In genomic region chr20:49270736-49271135, GRCh38 we compare ENCODE assay signal across 22 cellular contexts. TPM values are rescaled to one million over a fixed set of nuclear protein-coding genes. Genes with fewer than 3 reads are reported as not detected.
DNase-seq lines count a peak whose midpoint lies in the region; ATAC-seq, FAIRE-seq and TF ChIP-seq lines count a peak whose summit lies in the region.
"Had no signal": no experiment of that assay in that cellular context is flagged by ENCODE, and none has a peak within 500 bp of the region (broad histone marks: within the 10 kb centered on the region; RNA-seq: fewer than 3 reads in every experiment).

No MANE protein-coding gene starts in this region.

- no peaks in the 10 kb centered on the region for H3K9me3 ChIP-seq in astrocyte (ENCODE audit: insufficient read depth, low read depth, low read length)
- H3K9me3 ChIP-seq in neutrophil = no peaks in the 10 kb centered on the region
- H3K9me3 ChIP-seq in upper lobe of left lung = no peaks in the 10 kb centered on the region
- H3K9me3 ChIP-seq: colonic mucosa, gastroesophageal sphincter, left ventricle myocardium inferior, ovary had no signal

- peak overlapping the region; percentile 75 to 87 for H3K4me3 Mint-ChIP-seq in activated T-cell treated with anti-CD3 and anti-CD28 coated beads, Interleukin-2, amount 50 U/mL, for 72 hours
- peak overlapping the region; percentile 92 for H3K4me3 Mint-ChIP-seq in astrocyte (ENCODE audit: unreplicated experiment)

- H3K36me3 Mint-ChIP-seq in activated T-cell treated with anti-CD3 and anti-CD28 coated beads, Interleukin-2, amount 50 U/mL, for 72 hours (ENCODE audit: insufficient read depth in 2 of 2) = peaks cover 38 to 67% of the 10 kb centered on the region in 2 donors
- H3K36me3 Mint-ChIP-seq in astrocyte (ENCODE audit: low read depth, unreplicated experiment) = peaks cover 39% of the 10 kb centered on the region

- TF ChIP-seq CTCF in astrocyte (IDR thresholded peaks at IDR 0.05; ENCODE audit: insufficient read depth, low read depth, low read length) = no peak
- no peak for TF ChIP-seq CTCF in neutrophil (IDR thresholded peaks at IDR 0.05)
- TF ChIP-seq CTCF in upper lobe of left lung (IDR thresholded peaks at IDR 0.05) = no peak

- H3K27ac ChIP-seq in astrocyte (ENCODE audit: low read depth, low read length) = no peak overlapping the region
- H3K27ac ChIP-seq in neutrophil = peak overlapping the region; percentile 14
- peak overlapping the region in 2 of 4 donors; percentile 17 to 24 for H3K27ac ChIP-seq in upper lobe of left lung
- H3K27ac ChIP-seq: colonic mucosa, epithelial cell of prostate, gastroesophageal sphincter, left ventricle myocardium inferior, ovary had no signal

- H3K4me1 Mint-ChIP-seq in activated T-cell treated with anti-CD3 and anti-CD28 coated beads, Interleukin-2, amount 50 U/mL, for 72 hours (ENCODE audit: low read depth) = peaks cover 90% of the 10 kb centered on the region
- peaks cover 40% of the 10 kb centered on the region for H3K4me1 Mint-ChIP-seq in astrocyte (ENCODE audit: low read depth, unreplicated experiment)

- WGBS in upper lobe of left lung, 2 donors = 84 to 86% methylated on average over 5 of the region's 5 CpGs

- TF ChIP-seq EP300 in upper lobe of left lung (IDR thresholded peaks at IDR 0.05) = no peak

- H3K4me1 ChIP-seq in astrocyte (ENCODE audit: insufficient read depth, low read length) (peaks cover 1% of the 10 kb centered on the region), neutrophil (ENCODE audit: control insufficient read depth in 1 of 2, insufficient read depth in 1 of 2, low read depth in 1 of 2, low read length in 1 of 2) (peaks cover 44 to 45% of the 10 kb centered on the region in 2 experiments), upper lobe of left lung (peaks cover 59 to 80% (median 71%) of the 10 kb centered on the region in 4 donors)
- H3K4me1 ChIP-seq: colonic mucosa had no signal

- H3K27ac Mint-ChIP-seq in activated T-cell treated with anti-CD3 and anti-CD28 coated beads, Interleukin-2, amount 50 U/mL, for 72 hours = peak overlapping the region; percentile 67
- no peak overlapping the region for H3K27ac Mint-ChIP-seq in astrocyte (ENCODE audit: unreplicated experiment)

- no peak for TF ChIP-seq POLR2A in upper lobe of left lung (IDR thresholded peaks at IDR 0.05)

- H3K79me2 ChIP-seq in astrocyte (ENCODE audit: insufficient read depth, low read length) = peaks cover 86% of the 10 kb centered on the region

- peaks cover 84% of the 10 kb centered on the region for H4K20me1 ChIP-seq in astrocyte (ENCODE audit: insufficient read depth, low read length)

- no peak overlapping the region for H3K9ac ChIP-seq in astrocyte (ENCODE audit: low read length)

- H3K27me3 Mint-ChIP-seq in activated T-cell treated with anti-CD3 and anti-CD28 coated beads, Interleukin-2, amount 50 U/mL, for 72 hours (ENCODE audit: low read depth) = no peaks in the 10 kb centered on the region
- H3K27me3 Mint-ChIP-seq in astrocyte (ENCODE audit: low read depth, unreplicated experiment) = no peaks in the 10 kb centered on the region

- H3K9me3 Mint-ChIP-seq in activated T-cell treated with anti-CD3 and anti-CD28 coated beads, Interleukin-2, amount 50 U/mL, for 72 hours = peaks cover 0 to 3% of the 10 kb centered on the region in 2 donors
- H3K9me3 Mint-ChIP-seq in astrocyte (ENCODE audit: unreplicated experiment) = peaks cover 1% of the 10 kb centered on the region

- FAIRE-seq in HTR-8/SVneo (lab: Jason Lieb, UNC) (peak; percentile 28), astrocyte (lab: Jason Lieb, UNC) (no peak)
- FAIRE-seq: D721Med, GM12892 had no signal

- DNase-seq in activated T-cell treated with anti-CD3 and anti-CD28 coated beads, Interleukin-2, amount 50 U/mL, for 72 hours = no peak
- DNase-seq in activated T-cell treated with anti-CD3 and anti-CD28 coated beads, Interleukin-2, amount 50 U/mL, for 1 hour = no peak
- DNase-seq in HTR-8/SVneo (ENCODE audit: insufficient read length, low spot score) = no peak
- no peak for DNase-seq in astrocyte (ENCODE audit: low read depth)
- DNase-seq in cerebellar cortex (ENCODE audit: low spot score) = no peak
- DNase-seq in upper lobe of left lung = no peak
- no peak for DNase-seq in cortex of kidney (lab: John Stamatoyannopoulos, UW)
- DNase-seq: activated CD4-positive, CD25-positive, alpha-beta regulatory T cell treated with anti-CD3 and anti-CD28 coated beads, Interleukin-2, amount 50 U/mL, for 72 hours; colonic mucosa; GDM1; left ventricle myocardium inferior; NCI-H2081; NCI-H510A treated with DMSO at 0.1 percent for 48 hours; ovary; SHP77; stimulated activated CD4-positive, alpha-beta T cell treated with anti-CD3 and anti-CD28 coated beads, Interleukin-1b, Interleukin-23, amount 100 ng/mL, for 48 hours had no signal

- H2AFZ ChIP-seq in astrocyte (ENCODE audit: low read depth, low read length) = no peak overlapping the region

- H3K27me3 ChIP-seq in astrocyte (ENCODE audit: insufficient read depth, low read length) (no peaks in the 10 kb centered on the region), neutrophil (no peaks in the 10 kb centered on the region), upper lobe of left lung (no peaks in the 10 kb centered on the region)
- H3K27me3 ChIP-seq: colonic mucosa, gastroesophageal sphincter, ovary had no signal

- peak in 1 of 2 donors; percentile 6 for ATAC-seq in activated T-cell treated with anti-CD3 and anti-CD28 coated beads, Interleukin-2, amount 50 U/mL, for 72 hours (replicated peaks in 1 of 2)
- no peak for ATAC-seq in upper lobe of left lung (ENCODE audit: low FRiP score in 2 of 2)
- ATAC-seq: gastroesophageal sphincter, sciatic nerve had no signal

- H3K36me3 ChIP-seq in astrocyte (ENCODE audit: insufficient read depth, low read length) = peaks cover 48% of the 10 kb centered on the region
- peaks cover 74% of the 10 kb centered on the region for H3K36me3 ChIP-seq in neutrophil
- H3K36me3 ChIP-seq in upper lobe of left lung = peaks cover 4 to 73% (median 41%) of the 10 kb centered on the region in 4 donors
- H3K36me3 ChIP-seq: ovary had no signal

- H3K4me2 ChIP-seq in astrocyte (ENCODE audit: low read length) = peak overlapping the region; percentile 62

- H3K4me3 ChIP-seq in astrocyte (ENCODE audit: insufficient read depth, low read depth, low read length) = no peak overlapping the region
- no peak overlapping the region for H3K4me3 ChIP-seq in neutrophil (ENCODE audit: low read depth in 1 of 2, low read length in 1 of 2)
- H3K4me3 ChIP-seq in upper lobe of left lung = peak overlapping the region in 1 of 4 donors; percentile 32
- H3K4me3 ChIP-seq: colonic mucosa, ovary had no signal

RNA-seq across cellular contexts. Expression of gene ZNFX1, which starts 7.1 kb away (rescaled TPM):
- 10 to 100 TPM; 37.8 to 48.8 TPM for total RNA-seq in activated T-cell treated with anti-CD3 and anti-CD28 coated beads, Interleukin-2, amount 50 U/mL, for 72 hours
- total RNA-seq in astrocyte (77.0 and 77.4 TPM in 2 replicates), upper lobe of left lung (10 to 100 TPM; 39.3 to 64.6 (median 42.4) TPM)

RNA-seq across cellular contexts. Expression of gene DDX27, which starts 51.5 kb away (rescaled TPM):
- 10 to 100 TPM; 49.6 to 49.8 TPM for total RNA-seq in activated T-cell treated with anti-CD3 and anti-CD28 coated beads, Interleukin-2, amount 50 U/mL, for 72 hours
- total RNA-seq in astrocyte (34.6 and 38.3 TPM in 2 replicates), upper lobe of left lung (10 to 100 TPM; 26.7 to 43.0 (median 31.0) TPM)
